13 cellular contexts compared by ENCODE assay signal in the genomic region with DNA sequence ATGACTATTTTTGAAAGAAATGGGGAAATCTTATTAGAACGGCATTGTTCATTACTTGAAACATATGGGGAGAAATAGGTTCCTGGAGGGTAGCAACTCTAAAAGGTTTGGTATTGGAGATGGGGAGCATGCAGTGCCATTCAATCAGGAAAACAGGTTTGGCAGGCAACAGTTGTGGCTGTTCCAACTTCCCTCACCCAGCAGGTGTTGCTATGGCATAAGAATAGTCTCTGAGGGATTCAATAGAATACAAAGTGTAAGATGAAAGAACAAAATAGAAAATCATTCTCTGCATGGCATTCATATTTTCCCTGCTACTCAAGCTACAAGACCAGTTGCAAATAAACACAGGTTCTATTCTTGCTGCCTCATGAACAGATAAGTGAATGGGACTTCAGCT.
A peak's percentile ranks its signal among the peaks of the same experiment; 100 is the strongest.
DNase-seq lines count a peak whose midpoint lies in the region; ATAC-seq, FAIRE-seq and TF ChIP-seq lines count a peak whose summit lies in the region.
"Had no signal": no experiment of that assay in that cellular context is flagged by ENCODE, and none has a peak within 500 bp of the region (broad histone marks: within the 10 kb centered on the region; RNA-seq: fewer than 3 reads in every experiment).

No MANE protein-coding gene starts in this region.

- H3K79me2 ChIP-seq in GM23338 (replicated peaks; ENCODE audit: insufficient read depth), result no peaks in the 10 kb centered on the region

- peak overlapping the region; percentile 69 for H3K27ac Mint-ChIP-seq in GM23338
- H3K27ac Mint-ChIP-seq: T-helper 2 cell treated with Interferon-gamma antibody and Interleukin-4, amounts not matched to agents 5 μg/mL and 100 μg/mL, for 36 hours had no signal

- no peak for FAIRE-seq in RCC 7860 (lab: Jason Lieb, UNC)

- H3K4me1 ChIP-seq in GM23338 (ENCODE audit: insufficient read depth) (peaks cover 11% of the 10 kb centered on the region), transverse colon (no peaks in the 10 kb centered on the region)
- H3K4me1 ChIP-seq: gastrocnemius medialis, suprapubic skin had no signal

- ATAC-seq in GM23338, result peak; percentile 97
- ATAC-seq: gastrocnemius medialis had no signal

- H3K36me3 ChIP-seq in GM23338 (ENCODE audit: insufficient read depth) (no peaks in the 10 kb centered on the region), transverse colon (no peaks in the 10 kb centered on the region)
- H3K36me3 ChIP-seq: gastrocnemius medialis, suprapubic skin had no signal

- H3K4me3 Mint-ChIP-seq in GM23338, result no peak overlapping the region; the same call in 2 of the 3 replicates
- H3K4me3 Mint-ChIP-seq: naive B cell; T-helper 2 cell treated with Interferon-gamma antibody and Interleukin-4, amounts not matched to agents 5 μg/mL and 100 μg/mL, for 36 hours had no signal

- H3K9me3 ChIP-seq in transverse colon, result no peaks in the 10 kb centered on the region
- H3K9me3 ChIP-seq: gastrocnemius medialis, suprapubic skin had no signal

- peak; percentile 83 for DNase-seq in GM23338 (ENCODE audit: low spot score)
- DNase-seq in NCI-H345 (lab: John Stamatoyannopoulos, UW), result peak; percentile 58
- peak; percentile 16 for DNase-seq in cerebellar cortex (ENCODE audit: low spot score)
- peak; percentile 12 for DNase-seq in middle frontal gyrus (ENCODE audit: extremely low spot score, low spot score)
- DNase-seq in RCC 7860 (ENCODE audit: low spot score), result no peak
- no peak for DNase-seq in germinal center (ENCODE audit: low spot score)
- DNase-seq in activated effector memory CD4-positive, alpha-beta T cell treated with Interleukin-2 at 50 U/mL for 16 hours, result no peak
- no peak for DNase-seq in transverse colon
- DNase-seq: EL, gastrocnemius medialis, naive B cell had no signal

- in situ Hi-C loops in transverse colon (cut with MboI; ENCODE audit: low pct_ligation_motif_present in 1 of 4, low pct_unique_long_range_greater_than_20kb in 1 of 4, low sequenced_read_pairs in 3 of 4), result no loop called here

- TF ChIP-seq POLR2A in transverse colon (IDR thresholded peaks at IDR 0.05), result no peak

- no peaks in the 10 kb centered on the region for H3K27me3 Mint-ChIP-seq in GM23338 (ENCODE audit: insufficient read depth, low read depth, poor library complexity)
- H3K27me3 Mint-ChIP-seq: naive B cell had no signal

- no peaks in the 10 kb centered on the region for H4K20me1 ChIP-seq in GM23338 (replicated peaks; ENCODE audit: insufficient read depth)

- H3K27me3 ChIP-seq in GM23338 (ENCODE audit: insufficient read depth) (no peaks in the 10 kb centered on the region), transverse colon (no peaks in the 10 kb centered on the region)
- H3K27me3 ChIP-seq: gastrocnemius medialis, suprapubic skin had no signal

- no peak for TF ChIP-seq EP300 in transverse colon (IDR thresholded peaks at IDR 0.05; ENCODE audit: low read depth)

- H3K27ac ChIP-seq in GM23338 (ENCODE audit: low read depth) (no peak overlapping the region), transverse colon (no peak overlapping the region)
- H3K27ac ChIP-seq: gastrocnemius medialis, suprapubic skin had no signal

- peak overlapping the region; percentile 23; the same call in 1 of the 2 replicates for H3K4me2 ChIP-seq in GM23338

- H3K4me1 Mint-ChIP-seq in GM23338, result peaks cover 13% of the 10 kb centered on the region; the same call in 2 of the 3 replicates
- H3K4me1 Mint-ChIP-seq: naive B cell had no signal

- no peaks in the 10 kb centered on the region for H3K9me2 ChIP-seq in GM23338 (ENCODE audit: insufficient read depth)

- H2AFZ ChIP-seq in GM23338, result no peak overlapping the region

- no peaks in the 10 kb centered on the region; the same call in 2 of the 3 replicates for H3K36me3 Mint-ChIP-seq in GM23338 (ENCODE audit: low read depth)
- H3K36me3 Mint-ChIP-seq: naive B cell had no signal

- H3F3A ChIP-seq in GM23338 (replicated peaks; ENCODE audit: low read depth), result no peaks in the 10 kb centered on the region

- 20 to 33% methylated on average over 1 of the region's 1 CpG for WGBS in transverse colon (ENCODE audit: low coverage in 1 of 2), 2 donors

- TF ChIP-seq CTCF in GM23338 (conservative IDR thresholded peaks at IDR 0.05; ENCODE audit: low read depth in 2 of 2) (peak; percentile 59 to 81), transverse colon (IDR thresholded peaks at IDR 0.05) (no peak)

- H3K4me3 ChIP-seq in GM23338 (no peak overlapping the region), transverse colon (no peak overlapping the region)
- H3K4me3 ChIP-seq: gastrocnemius medialis, suprapubic skin had no signal

- no peaks in the 10 kb centered on the region for H3K9me3 Mint-ChIP-seq in GM23338

- intact Hi-C loops in transverse colon (cut with DNase I; ENCODE audit: low total_unique reads), result no loop called here

TF ChIP-seq in GM23338, 12 proteins besides CTCF, POLR2A, EP300 and RAD21 (continues in another document):
- no peak for TF ChIP-seq EZH2phosphoT487 (IDR thresholded peaks at IDR 0.05; ENCODE audit: unreplicated experiment)
- TF ChIP-seq, protein P1, sequence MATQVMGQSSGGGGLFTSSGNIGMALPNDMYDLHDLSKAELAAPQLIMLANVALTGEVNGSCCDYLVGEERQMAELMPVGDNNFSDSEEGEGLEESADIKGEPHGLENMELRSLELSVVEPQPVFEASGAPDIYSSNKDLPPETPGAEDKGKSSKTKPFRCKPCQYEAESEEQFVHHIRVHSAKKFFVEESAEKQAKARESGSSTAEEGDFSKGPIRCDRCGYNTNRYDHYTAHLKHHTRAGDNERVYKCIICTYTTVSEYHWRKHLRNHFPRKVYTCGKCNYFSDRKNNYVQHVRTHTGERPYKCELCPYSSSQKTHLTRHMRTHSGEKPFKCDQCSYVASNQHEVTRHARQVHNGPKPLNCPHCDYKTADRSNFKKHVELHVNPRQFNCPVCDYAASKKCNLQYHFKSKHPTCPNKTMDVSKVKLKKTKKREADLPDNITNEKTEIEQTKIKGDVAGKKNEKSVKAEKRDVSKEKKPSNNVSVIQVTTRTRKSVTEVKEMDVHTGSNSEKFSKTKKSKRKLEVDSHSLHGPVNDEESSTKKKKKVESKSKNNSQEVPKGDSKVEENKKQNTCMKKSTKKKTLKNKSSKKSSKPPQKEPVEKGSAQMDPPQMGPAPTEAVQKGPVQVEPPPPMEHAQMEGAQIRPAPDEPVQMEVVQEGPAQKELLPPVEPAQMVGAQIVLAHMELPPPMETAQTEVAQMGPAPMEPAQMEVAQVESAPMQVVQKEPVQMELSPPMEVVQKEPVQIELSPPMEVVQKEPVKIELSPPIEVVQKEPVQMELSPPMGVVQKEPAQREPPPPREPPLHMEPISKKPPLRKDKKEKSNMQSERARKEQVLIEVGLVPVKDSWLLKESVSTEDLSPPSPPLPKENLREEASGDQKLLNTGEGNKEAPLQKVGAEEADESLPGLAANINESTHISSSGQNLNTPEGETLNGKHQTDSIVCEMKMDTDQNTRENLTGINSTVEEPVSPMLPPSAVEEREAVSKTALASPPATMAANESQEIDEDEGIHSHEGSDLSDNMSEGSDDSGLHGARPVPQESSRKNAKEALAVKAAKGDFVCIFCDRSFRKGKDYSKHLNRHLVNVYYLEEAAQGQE (IDR thresholded peaks at IDR 0.05; ENCODE audit: unreplicated experiment), result no peak

Comparison
In these comparisons a context has a peak if more than half of its experiments do, and no peak if none do; other contexts are left out.
1. DNase-seq: peak in GM23338 (single experiment), NCI-H345 (single experiment), cerebellar cortex (single experiment) and middle frontal gyrus (single experiment); none in RCC 7860 (single experiment), germinal center (single experiment), activated effector memory CD4-positive, alpha-beta T cell treated with Interleukin-2 at 50 U/mL for 16 hours (single experiment) and transverse colon (single experiment).
2. CTCF ChIP-seq: peak in GM23338 (2 of 2); none in transverse colon (0 of 5).